ENCODE assay signal across 8 cellular contexts in the genomic region with DNA sequence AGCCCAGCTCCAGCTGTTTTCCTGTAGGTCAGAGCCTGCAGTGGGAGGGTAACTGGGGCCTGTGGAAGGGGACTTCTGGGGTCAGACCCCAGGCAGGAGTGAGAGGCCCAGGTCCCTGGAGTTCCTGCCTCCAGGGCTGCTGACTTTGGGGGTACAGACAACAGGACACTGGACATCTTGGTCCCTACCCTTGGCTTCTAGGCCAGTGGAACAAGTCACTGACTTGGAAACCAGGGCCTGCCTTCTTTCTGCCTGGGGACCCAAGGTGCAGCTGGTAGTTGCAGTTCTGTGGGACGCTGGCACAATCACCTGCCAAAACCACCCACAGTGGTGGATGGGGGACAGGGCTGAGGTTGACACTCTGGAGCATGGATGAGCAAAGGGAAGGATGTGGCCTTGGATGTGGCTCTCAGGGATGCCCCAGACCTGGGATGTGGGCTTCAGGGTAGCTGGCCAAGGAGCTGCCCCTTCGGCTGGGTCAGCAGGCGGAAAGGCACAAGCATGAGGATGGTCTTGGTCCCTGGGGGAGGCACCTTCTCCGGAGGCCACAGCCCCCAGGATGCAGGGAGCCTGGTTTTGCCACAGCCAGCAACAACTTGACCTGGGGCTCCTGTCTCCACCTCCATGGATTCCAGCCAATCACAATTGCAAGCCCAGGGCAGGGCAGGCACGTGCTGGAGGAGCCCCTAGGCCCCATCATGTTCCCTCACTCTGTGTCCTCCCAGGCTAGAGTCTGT. TPM values are rescaled to one million over a fixed set of nuclear protein-coding genes. Genes with fewer than 3 reads are reported as not detected.
A peak's percentile ranks its signal among the peaks of the same experiment; 100 is the strongest.
DNase-seq lines count a peak whose midpoint lies in the region; ATAC-seq, FAIRE-seq and TF ChIP-seq lines count a peak whose summit lies in the region.

No MANE protein-coding gene starts in this region.

- TF ChIP-seq CTCF in SK-N-SH (IDR thresholded peaks at IDR 0.05) (no peak), gastrocnemius medialis (IDR thresholded peaks at IDR 0.05 in 4 of 5, conservative IDR thresholded peaks at IDR 0.05 in 1 of 5) (no peak)

- no peak overlapping the region for H2AFZ ChIP-seq in SK-N-SH (ENCODE audit: low read depth)

- intact Hi-C loops in cardiac septum (cut with DNase I) (loop anchor here (5.0 kb wide), 2 partner anchors 33 to 187 kb away; no protein-coding TSS in a partner anchor), gastrocnemius medialis (cut with DNase I; ENCODE audit: low total_unique reads) (loop anchor here (2.0 to 5.0 kb wide), 3 partner anchors 59 to 217 kb away; partner anchors contain the start of gene WNT9A)

- H4K20me1 ChIP-seq in SK-N-SH (ENCODE audit: insufficient read depth) = peaks cover 8% of the 10 kb centered on the region; the same call in 1 of the 2 replicates

- ATAC-seq in gastrocnemius medialis = no peak
- no peak for ATAC-seq in HG03196 (IDR thresholded peaks at IDR 0.05; ENCODE audit: unreplicated experiment)
- no peak for ATAC-seq in HG02623 (IDR thresholded peaks at IDR 0.05; ENCODE audit: unreplicated experiment)
- no peak for ATAC-seq in GM18520 (IDR thresholded peaks at IDR 0.05; ENCODE audit: unreplicated experiment)

- CTCF ChIA-PET in SK-N-SH (lab: Yijun Ruan, JAX) = interaction anchor here (0.9 to 2.8 kb wide), 4 partner anchors 26 to 225 kb away, joined by 3 to 11 read pairs (median 4); no protein-coding TSS in a partner anchor

- peaks cover 6 to 26% of the 10 kb centered on the region in 2 experiments for H3K36me3 ChIP-seq in SK-N-SH (replicated peaks in 1 of 2; ENCODE audit: control insufficient read depth in 1 of 2, insufficient read depth in 2 of 2, low read length in 1 of 2)
- H3K36me3 ChIP-seq in gastrocnemius medialis = peaks cover 0 to 27% of the 10 kb centered on the region in 2 donors

- TF ChIP-seq POLR2A in H54 (IDR thresholded peaks at IDR 0.05; ENCODE audit: low read depth, low read length) = peak; percentile 9
- no peak for TF ChIP-seq POLR2A in gastrocnemius medialis (IDR thresholded peaks at IDR 0.05)

- no peak overlapping the region for H3K27ac ChIP-seq in SK-N-SH (ENCODE audit: low read depth in 2 of 2, low read length in 1 of 2)
- H3K27ac ChIP-seq in gastrocnemius medialis = peak overlapping the region; percentile 79 to 86 (median 83)

- no peak for TF ChIP-seq EP300 in SK-N-SH (IDR thresholded peaks at IDR 0.05; ENCODE audit: borderline replicate concordance in 1 of 2, low read depth in 1 of 2, low read length in 1 of 2)

- H3K9me2 ChIP-seq in SK-N-SH = no peaks in the 10 kb centered on the region

- H3K4me1 ChIP-seq in SK-N-SH (ENCODE audit: control insufficient read depth in 1 of 2, insufficient read depth in 2 of 2, low read depth in 1 of 2, low read length in 1 of 2) = peaks cover 9 to 31% of the 10 kb centered on the region in 2 experiments; a peak in 3 of 4 replicates
- H3K4me1 ChIP-seq in gastrocnemius medialis = peaks cover 21 to 30% of the 10 kb centered on the region in 2 donors

- WGBS in SK-N-SH (ENCODE audit: low lambda C conversion rate) = 80% methylated on average over 1 of the region's 5 CpGs

- no peak for DNase-seq in H54 (ENCODE audit: insufficient read length, low spot score)
- DNase-seq in SK-N-SH = peak; percentile 25
- DNase-seq in cardiac septum (ENCODE audit: low spot score) = peak; percentile 47
- no peak for DNase-seq in gastrocnemius medialis
- DNase-seq in glomerular visceral epithelial cell (ENCODE audit: extremely low spot score) = no peak

- no peak for FAIRE-seq in H54 (lab: Jason Lieb, UNC)

- in situ Hi-C loops in gastrocnemius medialis (cut with MboI; ENCODE audit: low sequenced_read_pairs in 4 of 4) = no loop called here

- TF ChIP-seq RAD21 in SK-N-SH (IDR thresholded peaks at IDR 0.05; ENCODE audit: low read length) = no peak

- no peaks in the 10 kb centered on the region for H3K9me3 ChIP-seq in SK-N-SH
- no peaks in the 10 kb centered on the region for H3K9me3 ChIP-seq in gastrocnemius medialis

- peaks cover 16% of the 10 kb centered on the region for H3K79me2 ChIP-seq in SK-N-SH (ENCODE audit: insufficient read depth)

- peak overlapping the region; percentile 90 for H3K4me2 ChIP-seq in SK-N-SH

- H3K9ac ChIP-seq in SK-N-SH = peak overlapping the region; percentile 53

- POLR2A ChIA-PET in SK-N-SH (lab: Yijun Ruan, JAX) = no interaction called here

- H3F3A ChIP-seq in SK-N-SH (replicated peaks; ENCODE audit: insufficient read depth) = no peaks in the 10 kb centered on the region

- H3K27me3 ChIP-seq in SK-N-SH (ENCODE audit: insufficient read depth) = no peaks in the 10 kb centered on the region
- no peaks in the 10 kb centered on the region for H3K27me3 ChIP-seq in gastrocnemius medialis

- H3K4me3 ChIP-seq in SK-N-SH (ENCODE audit: low read depth in 2 of 2, low read length in 1 of 2) (peak overlapping the region; percentile 63 to 68), gastrocnemius medialis (peak overlapping the region; percentile 59 to 79 (median 62))

TF ChIP-seq in SK-N-SH, 30 proteins besides CTCF, POLR2A, EP300 and RAD21:
- TF ChIP-seq PBX3 (IDR thresholded peaks at IDR 0.05) (no peak), NFIC (IDR thresholded peaks at IDR 0.05; ENCODE audit: borderline replicate concordance) (no peak), JUND (IDR thresholded peaks at IDR 0.05) (no peak; the same call in 1 of the 2 replicates), FOSL2 (IDR thresholded peaks at IDR 0.05; ENCODE audit: borderline replicate concordance, low read depth) (no peak)
- TF ChIP-seq, protein P1, sequence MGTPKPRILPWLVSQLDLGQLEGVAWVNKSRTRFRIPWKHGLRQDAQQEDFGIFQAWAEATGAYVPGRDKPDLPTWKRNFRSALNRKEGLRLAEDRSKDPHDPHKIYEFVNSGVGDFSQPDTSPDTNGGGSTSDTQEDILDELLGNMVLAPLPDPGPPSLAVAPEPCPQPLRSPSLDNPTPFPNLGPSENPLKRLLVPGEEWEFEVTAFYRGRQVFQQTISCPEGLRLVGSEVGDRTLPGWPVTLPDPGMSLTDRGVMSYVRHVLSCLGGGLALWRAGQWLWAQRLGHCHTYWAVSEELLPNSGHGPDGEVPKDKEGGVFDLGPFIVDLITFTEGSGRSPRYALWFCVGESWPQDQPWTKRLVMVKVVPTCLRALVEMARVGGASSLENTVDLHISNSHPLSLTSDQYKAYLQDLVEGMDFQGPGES (IDR thresholded peaks at IDR 0.05; ENCODE audit: low read depth, low read length) = no peak

RNA-seq across cellular contexts. Expression of gene JMJD4, which starts 5.8 kb away (rescaled TPM):
- polyA plus RNA-seq in SK-N-SH (2012; rRNA removed) = 15.0 and 16.6 TPM in 2 replicates
- 5.9 and 11.5 TPM in 2 replicates for polyA plus RNA-seq in SK-N-SH (2012; cell fraction: cytosol; rRNA removed)
- polyA plus RNA-seq in SK-N-SH (2012; cell fraction: nucleus; rRNA removed) = 24.2 and 29.6 TPM in 2 replicates
- total RNA-seq in cardiac septum (10.7 TPM), gastrocnemius medialis (10 to 100 TPM in 3 of 4 donors, 1 to 10 TPM in 1; 9.2 to 21.6 (median 19.9) TPM)

RNA-seq across cellular contexts. Expression of gene SNAP47, which starts 5.9 kb away (rescaled TPM):
- polyA plus RNA-seq in SK-N-SH (2012; rRNA removed) = 44.0 and 45.6 TPM in 2 replicates
- 41.0 and 45.9 TPM in 2 replicates for polyA plus RNA-seq in SK-N-SH (2012; cell fraction: cytosol; rRNA removed)
- 32.7 and 40.3 TPM in 2 replicates for polyA plus RNA-seq in SK-N-SH (2012; cell fraction: nucleus; rRNA removed)
- total RNA-seq in cardiac septum = 44.0 TPM
- 10 to 100 TPM; 30.2 to 42.7 (median 37.9) TPM for total RNA-seq in gastrocnemius medialis

Comparison
In these comparisons a context has a peak if more than half of its experiments do, and no peak if none do; other contexts are left out.
1. DNase-seq: peak in SK-N-SH (single experiment) and cardiac septum (single experiment); none in H54 (single experiment), gastrocnemius medialis (0 of 2) and glomerular visceral epithelial cell (single experiment).
2. H3K27ac ChIP-seq: peak in gastrocnemius medialis (4 of 4); none in SK-N-SH (0 of 2).